8 cellular contexts compared by ENCODE assay signal in genomic region chr12:8996682-8997405, GRCh38. TPM values are rescaled to one million over a fixed set of nuclear protein-coding genes. Genes with fewer than 3 reads are reported as not detected.
DNase-seq lines count a peak whose midpoint lies in the region; ATAC-seq lines count a peak whose summit lies in the region.

No MANE protein-coding gene starts in this region.

- H3K9me3 Mint-ChIP-seq in CD8-positive, alpha-beta memory T cell, result no peaks in the 10 kb centered on the region
- H3K9me3 Mint-ChIP-seq in activated T-cell treated with anti-CD3 and anti-CD28 coated beads, Interleukin-2, amount 50 U/mL, for 72 hours, result no peaks in the 10 kb centered on the region

- CTCF ChIA-PET in CD8-positive, alpha-beta memory T cell (lab: Charles Lee), result interaction anchor here (1.6 kb wide), 1 partner anchor 46 kb away, joined by 4 read pairs; no protein-coding TSS in a partner anchor

- WGBS in trophoblast cell (ENCODE audit: extremely low coverage, insufficient coverage, insufficient read length), result no CpG with 5 or more reads among the region's 5 CpGs

- peaks cover 5% of the 10 kb centered on the region for H3K36me3 ChIP-seq in CD8-positive, alpha-beta memory T cell (ENCODE audit: insufficient read depth, low read length)
- H3K36me3 ChIP-seq in trophoblast cell (ENCODE audit: control insufficient read depth in 1 of 2, insufficient read depth in 2 of 2, low read length in 2 of 2), result no peaks in the 10 kb centered on the region

- no peaks in the 10 kb centered on the region for H3K9me3 ChIP-seq in CD8-positive, alpha-beta memory T cell (ENCODE audit: low read length)
- no peaks in the 10 kb centered on the region for H3K9me3 ChIP-seq in trophoblast cell (ENCODE audit: insufficient read depth, low read depth, low read length)

- H2BK5ac ChIP-seq in trophoblast cell (ENCODE audit: low read depth, low read length, poor library complexity), result no peak overlapping the region

- ATAC-seq in GM19324 (IDR thresholded peaks at IDR 0.05; ENCODE audit: low FRiP score, unreplicated experiment), result peak; percentile 65
- ATAC-seq in HG03135 (IDR thresholded peaks at IDR 0.05; ENCODE audit: unreplicated experiment), result peak; percentile 93
- peak; percentile 97 to 98 for ATAC-seq in activated T-cell treated with anti-CD3 and anti-CD28 coated beads, Interleukin-2, amount 50 U/mL, for 72 hours (replicated peaks in 1 of 2)

- peak overlapping the region; percentile 30 for H3K4me3 ChIP-seq in CD8-positive, alpha-beta memory T cell (ENCODE audit: low read length)
- H3K4me3 ChIP-seq in trophoblast cell (ENCODE audit: low read depth, low read length), result no peak overlapping the region

- H3K36me3 Mint-ChIP-seq in CD8-positive, alpha-beta memory T cell, result peaks cover 24 to 72% (median 60%) of the 10 kb centered on the region in 3 donors
- H3K36me3 Mint-ChIP-seq in activated T-cell treated with anti-CD3 and anti-CD28 coated beads, Interleukin-2, amount 50 U/mL, for 72 hours (ENCODE audit: insufficient read depth in 2 of 2), result peaks cover 0 to 5% of the 10 kb centered on the region in 2 donors

- H3K4me3 Mint-ChIP-seq in CD8-positive, alpha-beta memory T cell, result peak overlapping the region; percentile 86 to 97 (median 95)
- peak overlapping the region; percentile 22 to 47 for H3K4me3 Mint-ChIP-seq in activated T-cell treated with anti-CD3 and anti-CD28 coated beads, Interleukin-2, amount 50 U/mL, for 72 hours

- POLR2A ChIA-PET in CD8-positive, alpha-beta memory T cell (lab: Charles Lee), result interaction anchor here (0.6 to 1.2 kb wide), 4 partner anchors 28 to 45 kb away, joined by 3 to 5 read pairs (median 4); no protein-coding TSS in a partner anchor

- H3K14ac ChIP-seq in trophoblast cell (ENCODE audit: low read length), result no peak overlapping the region

- H2AK5ac ChIP-seq in trophoblast cell (ENCODE audit: low read length), result no peak overlapping the region

- no peak overlapping the region for H4K8ac ChIP-seq in trophoblast cell (ENCODE audit: low read depth, low read length)

- no peaks in the 10 kb centered on the region for H3K27me3 ChIP-seq in CD8-positive, alpha-beta memory T cell (ENCODE audit: insufficient read depth, low read length, poor library complexity, severe bottlenecking)
- no peaks in the 10 kb centered on the region for H3K27me3 ChIP-seq in trophoblast cell (ENCODE audit: insufficient read depth, low read length)

- no peak overlapping the region for H3K9ac ChIP-seq in trophoblast cell (ENCODE audit: low read length)

- H3K4me2 ChIP-seq in trophoblast cell (ENCODE audit: low read length), result no peak overlapping the region

- no peaks in the 10 kb centered on the region for H3K27me3 Mint-ChIP-seq in CD8-positive, alpha-beta memory T cell
- H3K27me3 Mint-ChIP-seq in activated T-cell treated with anti-CD3 and anti-CD28 coated beads, Interleukin-2, amount 50 U/mL, for 72 hours (ENCODE audit: low read depth), result peaks cover 28% of the 10 kb centered on the region

- H3K79me2 ChIP-seq in trophoblast cell (ENCODE audit: control insufficient read depth, insufficient read depth, low read length, poor library complexity), result no peaks in the 10 kb centered on the region

- peaks cover 76% of the 10 kb centered on the region for H3K4me1 ChIP-seq in CD8-positive, alpha-beta memory T cell (ENCODE audit: insufficient read depth, low read length)
- H3K4me1 ChIP-seq in trophoblast cell (ENCODE audit: control insufficient read depth in 1 of 2, insufficient read depth in 2 of 2, low read length in 2 of 2), result no peaks in the 10 kb centered on the region

- DNase-seq in CD8-positive, alpha-beta memory T cell, result no peak
- DNase-seq in activated T-cell treated with anti-CD3 and anti-CD28 coated beads, Interleukin-2, amount 50 U/mL, for 72 hours, result peak; percentile 47 to 51
- DNase-seq in trophoblast cell (peak; percentile 59 to 90), NCI-H2081 treated with DMSO at 0.1 percent for 48 hours (lab: John Stamatoyannopoulos, UW) (no peak), C1 segment of cervical spinal cord (lab: John Stamatoyannopoulos, UW) (no peak), DMS79 (lab: John Stamatoyannopoulos, UW) (no peak)

- no peak overlapping the region for H2BK12ac ChIP-seq in trophoblast cell (ENCODE audit: low read length)

- no peak overlapping the region for H3K18ac ChIP-seq in trophoblast cell (ENCODE audit: low read length)

- H3K4ac ChIP-seq in trophoblast cell (ENCODE audit: low read depth, low read length), result no peak overlapping the region

- no peak overlapping the region for H4K91ac ChIP-seq in trophoblast cell (ENCODE audit: low read depth, low read length)

- no peak overlapping the region for H2BK120ac ChIP-seq in trophoblast cell (ENCODE audit: insufficient read depth, low read length, poor library complexity)

- no peak overlapping the region for H4K12ac ChIP-seq in trophoblast cell (ENCODE audit: low read depth, low read length)

- H3K23ac ChIP-seq in trophoblast cell (ENCODE audit: low read length), result no peak overlapping the region

- H3K27ac ChIP-seq in CD8-positive, alpha-beta memory T cell (ENCODE audit: low read depth, low read length), result peak overlapping the region; percentile 7
- H3K27ac ChIP-seq in trophoblast cell (ENCODE audit: low read depth, low read length), result no peak overlapping the region

- peak overlapping the region; percentile 52 to 97 (median 87) for H3K27ac Mint-ChIP-seq in CD8-positive, alpha-beta memory T cell
- H3K27ac Mint-ChIP-seq in activated T-cell treated with anti-CD3 and anti-CD28 coated beads, Interleukin-2, amount 50 U/mL, for 72 hours, result peak overlapping the region; percentile 11

- no peaks in the 10 kb centered on the region for H3K79me1 ChIP-seq in trophoblast cell (ENCODE audit: low read length)

- no peak overlapping the region for H2AFZ ChIP-seq in trophoblast cell (ENCODE audit: insufficient read depth, low read length, poor library complexity)

- H3K4me1 Mint-ChIP-seq in CD8-positive, alpha-beta memory T cell, result peaks cover 69 to 83% (median 82%) of the 10 kb centered on the region in 3 donors
- H3K4me1 Mint-ChIP-seq in activated T-cell treated with anti-CD3 and anti-CD28 coated beads, Interleukin-2, amount 50 U/mL, for 72 hours (ENCODE audit: low read depth), result peaks cover 56% of the 10 kb centered on the region

RNA-seq across cellular contexts. Expression of gene KLRG1, which starts 7.5 kb away (rescaled TPM):
- total RNA-seq in CD8-positive, alpha-beta memory T cell, result 10 to 100 TPM; 11.5 to 12.3 TPM
- polyA plus RNA-seq in CD8-positive, alpha-beta memory T cell, result 364 TPM
- total RNA-seq in activated T-cell treated with anti-CD3 and anti-CD28 coated beads, Interleukin-2, amount 50 U/mL, for 72 hours, result 1 to 10 TPM; 2.5 to 5.5 TPM
- 0.77 and 0.97 TPM in 2 replicates for polyA plus RNA-seq in trophoblast cell (2013)

RNA-seq across cellular contexts. Expression of gene M6PR, which starts 47.4 kb away (rescaled TPM):
- 100 to 1,000 TPM; 226 to 248 TPM for total RNA-seq in CD8-positive, alpha-beta memory T cell
- 329 TPM for polyA plus RNA-seq in CD8-positive, alpha-beta memory T cell
- total RNA-seq in activated T-cell treated with anti-CD3 and anti-CD28 coated beads, Interleukin-2, amount 50 U/mL, for 72 hours, result 100 to 1,000 TPM; 149 to 153 TPM
- 98.8 and 99.1 TPM in 2 replicates for polyA plus RNA-seq in trophoblast cell (2013)

Comparison
In these comparisons a context has a peak if more than half of its experiments do, and no peak if none do; other contexts are left out.
1. DNase-seq: peak in activated T-cell treated with anti-CD3 and anti-CD28 coated beads, Interleukin-2, amount 50 U/mL, for 72 hours (2 of 2) and trophoblast cell (2 of 2); none in CD8-positive, alpha-beta memory T cell (0 of 5), NCI-H2081 treated with DMSO at 0.1 percent for 48 hours (single experiment), C1 segment of cervical spinal cord (0 of 14) and DMS79 (single experiment).
2. Peak in every context shown above with its lines, with median percentiles within 50 percentile points of each other: ATAC-seq.